In the genomic region with DNA sequence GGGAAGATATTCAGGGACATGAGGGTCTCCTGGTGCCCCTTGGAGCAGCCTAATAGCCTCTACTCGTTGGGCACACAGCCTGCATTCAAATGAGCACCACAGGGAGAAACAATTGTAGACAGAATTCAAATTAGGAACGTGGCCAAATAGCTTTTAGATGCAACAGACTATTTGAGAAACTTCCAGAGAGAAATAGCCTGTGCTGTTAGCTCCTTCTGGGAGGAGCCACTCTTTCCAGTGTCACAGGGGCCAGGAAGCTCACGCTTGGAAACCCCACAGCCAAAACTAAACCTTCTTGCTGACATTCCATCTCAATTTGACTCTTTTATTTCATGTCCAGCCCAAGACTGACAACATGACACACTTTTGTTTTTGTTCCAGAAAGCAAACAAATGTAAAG, we compare ENCODE assay signal across 20 cellular contexts.
A peak's percentile ranks its signal among the peaks of the same experiment; 100 is the strongest.
DNase-seq lines count a peak whose midpoint lies in the region; ATAC-seq and TF ChIP-seq lines count a peak whose summit lies in the region.
"Had no signal": no experiment of that assay in that cellular context is flagged by ENCODE, and none has a peak within 500 bp of the region (broad histone marks: within the 10 kb centered on the region; RNA-seq: fewer than 3 reads in every experiment).

No MANE protein-coding gene starts in this region.

- DNase-seq in NCI-H1092 treated with DMSO at 0.1 percent for 48 hours (lab: John Stamatoyannopoulos, UW): peak; percentile 29
- no peak for DNase-seq in NCI-H1092 (lab: John Stamatoyannopoulos, UW)
- DNase-seq in fibroblast of gingiva (ENCODE audit: low read depth): peak; percentile 31
- no peak for DNase-seq in mesothelial cell of epicardium (ENCODE audit: low spot score in 2 of 2, unreplicated experiment in 2 of 2)
- DNase-seq in testis: peak; percentile 34
- DNase-seq in substantia nigra (lab: John Stamatoyannopoulos, UW): no peak
- no peak for DNase-seq in transverse colon
- DNase-seq: activated CD4-positive, alpha-beta T cell treated with anti-CD3 and anti-CD28 coated beads, Interleukin-2, amount 50 U/mL, for 4 hours; activated naive CD4-positive, alpha-beta T cell treated with anti-CD3 and anti-CD28 coated beads, Interleukin-2, amount 10 ng/mL, durations not matched to agents 7 days and 5 days; activated T-cell treated with anti-CD3 and anti-CD28 coated beads, Interleukin-2, amount 50 U/mL, for 1 hour; DMS53; effector CD4-positive, alpha-beta T cell; KG1; NCI-H1048; stimulated activated CD4-positive, alpha-beta T cell treated with anti-CD3 and anti-CD28 coated beads, Interleukin-4, amount 100 ng/mL, for 24 hours; stimulated activated CD8-positive, alpha-beta memory T cell treated with anti-CD3 and anti-CD28 coated beads, Interleukin-4, amount 100 ng/mL, for 48 hours; SW 1271; tibial artery had no signal

- H3K9me3 ChIP-seq in testis (no peaks in the 10 kb centered on the region), transverse colon (no peaks in the 10 kb centered on the region)
- H3K9me3 ChIP-seq: tibial artery had no signal

- H3K27me3 ChIP-seq in testis (no peaks in the 10 kb centered on the region), transverse colon (no peaks in the 10 kb centered on the region)
- H3K27me3 ChIP-seq: tibial artery had no signal

- TF ChIP-seq POLR2A in testis (IDR thresholded peaks at IDR 0.05): no peak
- TF ChIP-seq POLR2A in transverse colon (IDR thresholded peaks at IDR 0.05): no peak

- no peaks in the 10 kb centered on the region for H3K9me3 Mint-ChIP-seq in mesothelial cell of epicardium
- H3K9me3 Mint-ChIP-seq: activated naive CD4-positive, alpha-beta T cell treated with anti-CD3 and anti-CD28 coated beads, Interleukin-2, amount 10 ng/mL, durations not matched to agents 7 days and 5 days had no signal

- H3K27ac Mint-ChIP-seq in mesothelial cell of epicardium: peak overlapping the region; percentile 13
- H3K27ac Mint-ChIP-seq: activated naive CD4-positive, alpha-beta T cell treated with anti-CD3 and anti-CD28 coated beads, Interleukin-2, amount 10 ng/mL, durations not matched to agents 7 days and 5 days had no signal

- H3K4me3 Mint-ChIP-seq in mesothelial cell of epicardium: no peak overlapping the region
- H3K4me3 Mint-ChIP-seq: activated naive CD4-positive, alpha-beta T cell treated with anti-CD3 and anti-CD28 coated beads, Interleukin-2, amount 10 ng/mL, durations not matched to agents 7 days and 5 days had no signal

- 33 to 38% methylated on average over 3 of the region's 3 CpGs for WGBS in testis, 2 donors
- 17 to 33% methylated on average over 1 to 3 of the region's 3 CpGs for WGBS in transverse colon (ENCODE audit: low coverage in 1 of 2), 2 donors

- no peaks in the 10 kb centered on the region for H3K36me3 Mint-ChIP-seq in mesothelial cell of epicardium
- H3K36me3 Mint-ChIP-seq: activated naive CD4-positive, alpha-beta T cell treated with anti-CD3 and anti-CD28 coated beads, Interleukin-2, amount 10 ng/mL, durations not matched to agents 7 days and 5 days had no signal

- peak overlapping the region in 1 of 2 donors; percentile 28 for H3K27ac ChIP-seq in testis
- no peak overlapping the region for H3K27ac ChIP-seq in substantia nigra (ENCODE audit: low read depth, low read length, poor library complexity, severe bottlenecking)
- H3K27ac ChIP-seq in transverse colon: peak overlapping the region in 2 of 4 donors; percentile 24 to 38
- H3K27ac ChIP-seq: 22Rv1, tibial artery had no signal

- TF ChIP-seq CTCF in mesothelial cell of epicardium (IDR thresholded peaks at IDR 0.05; ENCODE audit: unreplicated experiment): no peak
- TF ChIP-seq CTCF in testis (IDR thresholded peaks at IDR 0.05): no peak
- TF ChIP-seq CTCF in transverse colon (IDR thresholded peaks at IDR 0.05): no peak

- no peak overlapping the region for H3K4me3 ChIP-seq in testis
- H3K4me3 ChIP-seq in transverse colon: no peak overlapping the region
- H3K4me3 ChIP-seq: tibial artery had no signal

- H3K36me3 ChIP-seq in testis (ENCODE audit: low read depth, missing control alignments) (no peaks in the 10 kb centered on the region), transverse colon (no peaks in the 10 kb centered on the region)
- H3K36me3 ChIP-seq: tibial artery had no signal

- H3K27me3 Mint-ChIP-seq in mesothelial cell of epicardium (ENCODE audit: low read depth): no peaks in the 10 kb centered on the region
- H3K27me3 Mint-ChIP-seq: activated naive CD4-positive, alpha-beta T cell treated with anti-CD3 and anti-CD28 coated beads, Interleukin-2, amount 10 ng/mL, durations not matched to agents 7 days and 5 days had no signal

- in situ Hi-C loops in transverse colon (cut with MboI; ENCODE audit: low pct_ligation_motif_present in 1 of 4, low pct_unique_long_range_greater_than_20kb in 1 of 4, low sequenced_read_pairs in 3 of 4): no loop called here

- intact Hi-C loops in testis (cut with DNase I; ENCODE audit: low total_unique reads): no loop called here
- intact Hi-C loops in transverse colon (cut with DNase I; ENCODE audit: low total_unique reads): no loop called here

- peaks cover 14% of the 10 kb centered on the region for H3K4me1 Mint-ChIP-seq in mesothelial cell of epicardium
- H3K4me1 Mint-ChIP-seq: activated naive CD4-positive, alpha-beta T cell treated with anti-CD3 and anti-CD28 coated beads, Interleukin-2, amount 10 ng/mL, durations not matched to agents 7 days and 5 days had no signal

- ATAC-seq in HG03342 (IDR thresholded peaks at IDR 0.05; ENCODE audit: unreplicated experiment): no peak

- H3K4me1 ChIP-seq in testis (peaks cover 7% of the 10 kb centered on the region), transverse colon (peaks cover 0 to 18% (median 10%) of the 10 kb centered on the region in 4 donors)

- TF ChIP-seq EP300 in transverse colon (IDR thresholded peaks at IDR 0.05; ENCODE audit: low read depth): no peak

Comparison
In these comparisons a context has a peak if more than half of its experiments do, and no peak if none do; other contexts are left out.
1. DNase-seq: peak in NCI-H1092 treated with DMSO at 0.1 percent for 48 hours (single experiment), fibroblast of gingiva (single experiment) and testis (single experiment); none in NCI-H1092 (single experiment), mesothelial cell of epicardium (0 of 2), substantia nigra (0 of 49) and transverse colon (single experiment).